In the genomic region with DNA sequence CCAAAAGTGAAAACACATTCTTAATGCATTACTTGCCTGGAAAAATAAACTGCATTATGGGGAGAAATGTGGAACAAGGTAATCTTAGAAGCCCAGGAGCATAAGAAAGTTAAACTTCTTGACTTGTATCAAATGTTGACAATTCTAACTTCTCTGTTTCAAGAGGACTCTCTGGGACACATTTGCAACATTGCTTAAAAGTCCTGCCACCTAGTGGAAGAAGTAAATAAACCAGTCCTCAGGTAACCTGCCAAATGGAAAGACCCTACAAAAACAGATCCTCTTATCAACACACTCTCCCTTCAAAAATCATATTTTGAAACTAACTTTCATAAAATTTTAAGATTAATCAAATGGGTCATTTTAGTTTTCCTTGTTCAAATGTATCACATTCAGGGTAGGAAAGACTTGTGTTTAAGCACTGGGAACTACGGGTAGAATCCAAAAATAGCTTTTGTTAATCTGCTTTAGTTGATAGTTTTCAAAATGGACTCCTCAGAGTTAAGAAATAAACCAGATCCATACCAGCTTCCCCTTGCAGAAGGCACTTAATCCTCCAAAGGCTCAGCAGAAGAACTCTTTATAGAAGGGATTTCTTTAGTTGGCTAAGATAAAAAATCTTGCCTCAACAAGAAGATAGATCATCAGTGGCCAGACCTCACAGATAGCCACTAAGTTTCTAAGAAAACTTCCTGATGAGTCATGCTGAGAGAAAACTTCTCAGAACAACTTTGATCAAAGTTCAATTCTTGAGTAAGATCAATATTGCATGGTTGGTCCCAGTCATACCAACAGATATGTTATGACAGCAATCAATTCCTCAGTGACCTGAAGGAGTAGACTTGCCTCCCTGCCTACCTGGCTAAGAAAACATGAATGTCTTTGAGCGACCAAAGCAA, we compare ENCODE assay signal across 8 cellular contexts.
A peak's percentile ranks its signal among the peaks of the same experiment; 100 is the strongest.
DNase-seq lines count a peak whose midpoint lies in the region; ATAC-seq and TF ChIP-seq lines count a peak whose summit lies in the region.

No MANE protein-coding gene starts in this region.

- CTCF ChIA-PET in Panc1 (lab: Charles Lee) = no interaction called here

- H3K9me3 Mint-ChIP-seq in activated naive CD4-positive, alpha-beta T cell treated with anti-CD3 and anti-CD28 coated beads, Interleukin-2, amount 50 U/mL, for 72 hours = peaks cover 0 to 4% of the 10 kb centered on the region in 2 donors

- H3K4me3 ChIP-seq in Panc1 (ENCODE audit: low read depth in 2 of 2, low read length in 2 of 2) (no peak overlapping the region), fibroblast of villous mesenchyme (ENCODE audit: low read depth, low read length) (no peak overlapping the region)

- POLR2A ChIA-PET in Panc1 (lab: Charles Lee) = no interaction called here

- peak; percentile 31; the same call in 1 of the 2 replicates for TF ChIP-seq CTCF in Panc1 (IDR thresholded peaks at IDR 0.05)
- TF ChIP-seq CTCF in fibroblast of villous mesenchyme (IDR thresholded peaks at IDR 0.05; ENCODE audit: insufficient read depth, low read depth, low read length) = peak; percentile 54

- H3K36me3 Mint-ChIP-seq in activated naive CD4-positive, alpha-beta T cell treated with anti-CD3 and anti-CD28 coated beads, Interleukin-2, amount 50 U/mL, for 72 hours = peaks cover 0 to 11% of the 10 kb centered on the region in 2 donors

- H3K4me1 ChIP-seq in Panc1 (ENCODE audit: control insufficient read depth, insufficient read depth, low read length) = no peaks in the 10 kb centered on the region

- in situ Hi-C loops in Panc1 (cut with HindIII; ENCODE audit: low pct_unique_long_range_greater_than_20kb, low sequenced_read_pairs) = no loop called here

- no peaks in the 10 kb centered on the region for H3K9me3 ChIP-seq in Panc1 (ENCODE audit: control insufficient read depth, insufficient read depth, low read depth, low read length)

- DNase-seq in activated naive CD4-positive, alpha-beta T cell treated with anti-CD3 and anti-CD28 coated beads, Interleukin-2, amount 50 U/mL, for 72 hours (ENCODE audit: low spot score in 2 of 2) = no peak
- DNase-seq in activated naive CD4-positive, alpha-beta T cell treated with anti-CD3 and anti-CD28 coated beads, Interleukin-2, amount 50 U/mL, for 16 hours = no peak
- DNase-seq in Panc1 (ENCODE audit: low read depth, low spot score) (peak; percentile 12), fibroblast of villous mesenchyme (ENCODE audit: low read depth) (peak; percentile 47), smooth muscle cell of the brain vasculature (ENCODE audit: low read depth, low spot score) (peak; percentile 12)
- DNase-seq in effector CD8-positive, alpha-beta T cell (lab: John Stamatoyannopoulos, UW) = no peak

- peak; percentile 40 to 77 for ATAC-seq in activated naive CD4-positive, alpha-beta T cell treated with anti-CD3 and anti-CD28 coated beads, Interleukin-2, amount 50 U/mL, for 72 hours
- ATAC-seq in HG02938 (IDR thresholded peaks at IDR 0.05; ENCODE audit: unreplicated experiment) = peak; percentile 69
- ATAC-seq in Panc1 = no peak
- no peak for ATAC-seq in GM18861 (IDR thresholded peaks at IDR 0.05; ENCODE audit: unreplicated experiment)

- H3K27me3 ChIP-seq in Panc1 (ENCODE audit: control insufficient read depth, insufficient read depth, low read length) = no peaks in the 10 kb centered on the region

- no peak overlapping the region for H3K27ac Mint-ChIP-seq in activated naive CD4-positive, alpha-beta T cell treated with anti-CD3 and anti-CD28 coated beads, Interleukin-2, amount 50 U/mL, for 72 hours

- no peaks in the 10 kb centered on the region for H3K36me3 ChIP-seq in Panc1 (ENCODE audit: control insufficient read depth, insufficient read depth, low read length)

- intact Hi-C loops in Panc1 (cut with micrococcal nuclease; ENCODE audit: unreplicated experiment) = loop anchor here (10.0 kb wide), 1 partner anchor 613 kb away; no protein-coding TSS in a partner anchor

- no TSS peak for BruUV-seq in Panc1 (replicated peaks; lab: Mats Ljungman, UMichigan)

- H3K27ac ChIP-seq in Panc1 (ENCODE audit: low read length) = no peak overlapping the region

Comparison
In these comparisons a context has a peak if more than half of its experiments do, and no peak if none do; other contexts are left out.
1. ATAC-seq: peak in activated naive CD4-positive, alpha-beta T cell treated with anti-CD3 and anti-CD28 coated beads, Interleukin-2, amount 50 U/mL, for 72 hours (2 of 2) and HG02938 (single experiment); none in Panc1 (single experiment) and GM18861 (single experiment).
2. DNase-seq: peak in Panc1 (single experiment), fibroblast of villous mesenchyme (single experiment) and smooth muscle cell of the brain vasculature (single experiment); none in activated naive CD4-positive, alpha-beta T cell treated with anti-CD3 and anti-CD28 coated beads, Interleukin-2, amount 50 U/mL, for 72 hours (0 of 2), activated naive CD4-positive, alpha-beta T cell treated with anti-CD3 and anti-CD28 coated beads, Interleukin-2, amount 50 U/mL, for 16 hours (single experiment) and effector CD8-positive, alpha-beta T cell (single experiment).